20 cellular contexts compared by ENCODE assay signal in genomic region chr4:155473420-155474095, GRCh38.
A peak's percentile ranks its signal among the peaks of the same experiment; 100 is the strongest.
DNase-seq lines count a peak whose midpoint lies in the region; ATAC-seq, FAIRE-seq and TF ChIP-seq lines count a peak whose summit lies in the region.
"Had no signal": no experiment of that assay in that cellular context is flagged by ENCODE, and none has a peak within 500 bp of the region (broad histone marks: within the 10 kb centered on the region; RNA-seq: fewer than 3 reads in every experiment).

No MANE protein-coding gene starts in this region.

- TF ChIP-seq RAD21 in HCT116 (IDR thresholded peaks at IDR 0.05; ENCODE audit: low read depth): no peak

- H3K9ac ChIP-seq in HCT116 (ENCODE audit: low read length): no peak overlapping the region

- no peak overlapping the region for H3K27ac ChIP-seq in HCT116 (ENCODE audit: low read depth, low read length)
- H3K27ac ChIP-seq: C4-2B, RWPE1, SJCRH30 had no signal

- in situ Hi-C loops in KBM-7 (cut with MboI; ENCODE audit: low pct_unique_long_range_greater_than_20kb, low sequenced_read_pairs): no loop called here
- in situ Hi-C loops in GM13977 (cut with MboI; ENCODE audit: low pct_unique_long_range_greater_than_20kb, low sequenced_read_pairs, unreplicated experiment): no loop called here

- no peaks in the 10 kb centered on the region for H3K79me2 ChIP-seq in HCT116 (ENCODE audit: insufficient read depth, low read length)

- H3K9me2 ChIP-seq in HCT116 (ENCODE audit: insufficient read depth): no peaks in the 10 kb centered on the region

- ATAC-seq in HCT116: peak; percentile 46; the same call in 1 of the 2 replicates
- no peak for ATAC-seq in GM19395 (IDR thresholded peaks at IDR 0.05; ENCODE audit: unreplicated experiment)

- BruUV-seq in HCT116 (replicated peaks; lab: Mats Ljungman, UMichigan): no TSS peak

- POLR2A ChIA-PET in HCT116 (lab: Charles Lee): no interaction called here

- no peak for DNase-seq in HCT116 (ENCODE audit: low read depth, low spot score)
- DNase-seq in LoVo (ENCODE audit: low spot score): peak; percentile 40
- DNase-seq in glomerular endothelial cell (ENCODE audit: extremely low read depth, low read depth, low spot score): peak; percentile 5
- DNase-seq in KBM-7: no peak
- DNase-seq in GM13977 (ENCODE audit: low spot score): no peak
- no peak for DNase-seq in SIG-M5 treated with dmso at 0.1 percent for 504 hours (lab: John Stamatoyannopoulos, UW; ENCODE audit: unreplicated experiment)
- DNase-seq: Caco-2, DMS153, EL, NCI-H1048, NCI-H1436 treated with DMSO at 0.1 percent for 48 hours, NCI-H2029 treated with DMSO at 0.1 percent for 48 hours, NCI-H2171 treated with DMSO at 0.1 percent for 48 hours, NCI-H748 treated with DMSO at 0.1 percent for 48 hours, SJCRH30 had no signal

- H3K9me3 ChIP-seq in HCT116 (ENCODE audit: control insufficient read depth in 1 of 2, insufficient read depth in 1 of 2, low read depth in 1 of 2, low read length in 2 of 2): no peaks in the 10 kb centered on the region
- H3K9me3 ChIP-seq: Caco-2, SJCRH30 had no signal

- H3K36me3 ChIP-seq in HCT116 (ENCODE audit: control insufficient read depth in 1 of 2, insufficient read depth in 2 of 2, low read length in 2 of 2): no peaks in the 10 kb centered on the region
- H3K36me3 ChIP-seq: SJCRH30 had no signal

- FAIRE-seq in endometrium (lab: Jason Lieb, UNC): peak; percentile 55
- FAIRE-seq: H1 had no signal

- TF ChIP-seq POLR2A in HCT116 (IDR thresholded peaks at IDR 0.05; ENCODE audit: borderline replicate concordance, extremely low read depth, insufficient read depth, insufficient read length): no peak

- peaks cover 7 to 11% of the 10 kb centered on the region in 2 experiments for H3K4me1 ChIP-seq in HCT116 (ENCODE audit: control insufficient read depth in 1 of 2, insufficient read depth in 2 of 2, low read length in 2 of 2)
- H3K4me1 ChIP-seq: SJCRH30 had no signal

- no peaks in the 10 kb centered on the region for H4K20me1 ChIP-seq in HCT116 (ENCODE audit: insufficient read depth)

- RAD21 ChIA-PET in HCT116 (lab: Charles Lee; ENCODE audit: low non-redundant PET in 1 of 2, low total read pairs in 2 of 2, uncharacterized antibody in 2 of 2, unreplicated experiment in 2 of 2): no interaction called here

- H2AFZ ChIP-seq in HCT116 (ENCODE audit: low read depth, low read length, poor library complexity, severe bottlenecking): no peak overlapping the region

- H3K4me2 ChIP-seq in HCT116 (ENCODE audit: low read length): peak overlapping the region; percentile 39

- no peaks in the 10 kb centered on the region for H3K27me3 ChIP-seq in HCT116 (ENCODE audit: insufficient read depth, low read length)
- H3K27me3 ChIP-seq: SJCRH30 had no signal

- no peak overlapping the region for H3K4me3 ChIP-seq in HCT116 (replicated peaks in 1 of 2; ENCODE audit: low read depth in 1 of 2, low read length in 2 of 2)
- H3K4me3 ChIP-seq: SJCRH30 had no signal

- TF ChIP-seq CTCF in HCT116 (IDR thresholded peaks at IDR 0.05 in 2 of 3, conservative IDR thresholded peaks at IDR 0.05 in 1 of 3; ENCODE audit: borderline replicate concordance in 1 of 3, insufficient read depth in 1 of 3, low read depth in 2 of 3, low read length in 2 of 3) (no peak), GM13977 (IDR thresholded peaks at IDR 0.05; ENCODE audit: extremely low read depth, insufficient read depth, missing control alignments) (no peak)

- CTCF ChIA-PET in HCT116 (lab: Charles Lee): no interaction called here

- intact Hi-C loops in HCT116 (cut with micrococcal nuclease): no loop called here

TF ChIP-seq in HCT116, 20 proteins besides CTCF, POLR2A, EP300 and RAD21:
- TF ChIP-seq EGR1 (IDR thresholded peaks at IDR 0.05; ENCODE audit: low read depth) (no peak), FOSL1 (IDR thresholded peaks at IDR 0.05; ENCODE audit: low read depth) (peak; percentile 43; the same call in 1 of the 2 replicates), CBX3 (IDR thresholded peaks at IDR 0.05; ENCODE audit: low read depth) (no peak), ZNF274 (IDR thresholded peaks at IDR 0.05; ENCODE audit: low read depth, low read length) (no peak), TCF7L2 (IDR thresholded peaks at IDR 0.05; ENCODE audit: borderline replicate concordance, extremely low read depth, insufficient read depth, insufficient read length) (no peak), SRF (IDR thresholded peaks at IDR 0.05; ENCODE audit: low read depth) (no peak), JUND (IDR thresholded peaks at IDR 0.05) (peak; percentile 25; the same call in 1 of the 2 replicates)
- TF ChIP-seq, protein P1, sequence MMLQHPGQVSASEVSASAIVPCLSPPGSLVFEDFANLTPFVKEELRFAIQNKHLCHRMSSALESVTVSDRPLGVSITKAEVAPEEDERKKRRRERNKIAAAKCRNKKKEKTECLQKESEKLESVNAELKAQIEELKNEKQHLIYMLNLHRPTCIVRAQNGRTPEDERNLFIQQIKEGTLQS (IDR thresholded peaks at IDR 0.05): no peak
- TF ChIP-seq, protein P2, sequence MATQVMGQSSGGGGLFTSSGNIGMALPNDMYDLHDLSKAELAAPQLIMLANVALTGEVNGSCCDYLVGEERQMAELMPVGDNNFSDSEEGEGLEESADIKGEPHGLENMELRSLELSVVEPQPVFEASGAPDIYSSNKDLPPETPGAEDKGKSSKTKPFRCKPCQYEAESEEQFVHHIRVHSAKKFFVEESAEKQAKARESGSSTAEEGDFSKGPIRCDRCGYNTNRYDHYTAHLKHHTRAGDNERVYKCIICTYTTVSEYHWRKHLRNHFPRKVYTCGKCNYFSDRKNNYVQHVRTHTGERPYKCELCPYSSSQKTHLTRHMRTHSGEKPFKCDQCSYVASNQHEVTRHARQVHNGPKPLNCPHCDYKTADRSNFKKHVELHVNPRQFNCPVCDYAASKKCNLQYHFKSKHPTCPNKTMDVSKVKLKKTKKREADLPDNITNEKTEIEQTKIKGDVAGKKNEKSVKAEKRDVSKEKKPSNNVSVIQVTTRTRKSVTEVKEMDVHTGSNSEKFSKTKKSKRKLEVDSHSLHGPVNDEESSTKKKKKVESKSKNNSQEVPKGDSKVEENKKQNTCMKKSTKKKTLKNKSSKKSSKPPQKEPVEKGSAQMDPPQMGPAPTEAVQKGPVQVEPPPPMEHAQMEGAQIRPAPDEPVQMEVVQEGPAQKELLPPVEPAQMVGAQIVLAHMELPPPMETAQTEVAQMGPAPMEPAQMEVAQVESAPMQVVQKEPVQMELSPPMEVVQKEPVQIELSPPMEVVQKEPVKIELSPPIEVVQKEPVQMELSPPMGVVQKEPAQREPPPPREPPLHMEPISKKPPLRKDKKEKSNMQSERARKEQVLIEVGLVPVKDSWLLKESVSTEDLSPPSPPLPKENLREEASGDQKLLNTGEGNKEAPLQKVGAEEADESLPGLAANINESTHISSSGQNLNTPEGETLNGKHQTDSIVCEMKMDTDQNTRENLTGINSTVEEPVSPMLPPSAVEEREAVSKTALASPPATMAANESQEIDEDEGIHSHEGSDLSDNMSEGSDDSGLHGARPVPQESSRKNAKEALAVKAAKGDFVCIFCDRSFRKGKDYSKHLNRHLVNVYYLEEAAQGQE (IDR thresholded peaks at IDR 0.05; ENCODE audit: low read depth): no peak

Comparison
In these comparisons a context has a peak if more than half of its experiments do, and no peak if none do; other contexts are left out.
1. DNase-seq: peak in LoVo (single experiment) and glomerular endothelial cell (single experiment); none in HCT116 (single experiment), KBM-7 (single experiment), GM13977 (single experiment) and SIG-M5 treated with dmso at 0.1 percent for 504 hours (single experiment).